In genomic region chr11:34185926-34186841, GRCh38 we compare ENCODE assay signal across 1 cellular context.
TF ChIP-seq lines count a peak whose summit lies in the region.

No MANE protein-coding gene starts in this region.

TF ChIP-seq in IMR-90, 13 proteins besides CTCF, POLR2A, EP300 and RAD21 (continued from another document):
- TF ChIP-seq RCOR1 (IDR thresholded peaks at IDR 0.05; ENCODE audit: insufficient replicate concordance, low read length) (no peak), ELK1 (IDR thresholded peaks at IDR 0.05; ENCODE audit: borderline replicate concordance, low read depth, low read length) (no peak), CHD1 (IDR thresholded peaks at IDR 0.05; ENCODE audit: low read depth, low read length) (no peak), FOS (IDR thresholded peaks at IDR 0.05; ENCODE audit: low read depth, low read length) (no peak), MAFK (IDR thresholded peaks at IDR 0.05; ENCODE audit: low read depth, low read length) (no peak), RFX5 (IDR thresholded peaks at IDR 0.05; ENCODE audit: low read depth, low read length) (no peak), MAZ (IDR thresholded peaks at IDR 0.05; ENCODE audit: borderline replicate concordance, low read depth, low read length) (no peak), USF2 (IDR thresholded peaks at IDR 0.05; ENCODE audit: low read depth, low read length) (no peak)
TF ChIP-seq in IMR-90: peak in this region for 0.
